Comparison of ENCODE assay signal across 10 cellular contexts in genomic region chr6:147390909-147391536, GRCh38.
DNase-seq lines count a peak whose midpoint lies in the region; ATAC-seq, FAIRE-seq and TF ChIP-seq lines count a peak whose summit lies in the region.
"Had no signal": no experiment of that assay in that cellular context is flagged by ENCODE, and none has a peak within 500 bp of the region (broad histone marks: within the 10 kb centered on the region; RNA-seq: fewer than 3 reads in every experiment).

No MANE protein-coding gene starts in this region.

- SMC1A ChIA-PET in GM12878 (lab: Charles Lee; ENCODE audit: uncharacterized antibody, unreplicated experiment), result interaction anchor here (0.6 kb wide), 1 partner anchor 216 kb away, joined by 3 read pairs; no protein-coding TSS in a partner anchor

- no peak overlapping the region for H3K4me3 Mint-ChIP-seq in natural killer cell

- H3K36me3 Mint-ChIP-seq in natural killer cell, result no peaks in the 10 kb centered on the region

- ATAC-seq in GM12878 (no peak), natural killer cell (no peak), GM21515 (IDR thresholded peaks at IDR 0.05; ENCODE audit: unreplicated experiment) (no peak)

- H3K79me2 ChIP-seq in GM12878 (ENCODE audit: control insufficient read depth, insufficient read depth, low read length), result no peaks in the 10 kb centered on the region

- H3K4me3 ChIP-seq in GM12878 (no peak overlapping the region), liver (ENCODE audit: low read depth in 1 of 3, low read length in 3 of 3) (no peak overlapping the region)

- no peaks in the 10 kb centered on the region for H3K4me1 Mint-ChIP-seq in natural killer cell

- no peak overlapping the region for H2AFZ ChIP-seq in GM12878 (ENCODE audit: control insufficient read depth, low read depth, low read length)

- no peaks in the 10 kb centered on the region for H3K9me3 ChIP-seq in GM12878 (replicated peaks; ENCODE audit: control insufficient read depth, insufficient read depth, low read length)
- no peaks in the 10 kb centered on the region for H3K9me3 ChIP-seq in liver (ENCODE audit: control insufficient read depth in 4 of 4, low read length in 3 of 4)

- intact Hi-C loops in GM12878 (cut with micrococcal nuclease; ENCODE audit: unreplicated experiment), result loop anchor here (2.0 to 10.0 kb wide), 3 partner anchors 584 to 1074 kb away; no protein-coding TSS in a partner anchor
- intact Hi-C loops in natural killer cell (cut with micrococcal nuclease), result no loop called here

- H3K4me1 ChIP-seq in GM12878 (ENCODE audit: control insufficient read depth, insufficient read depth, low read length) (no peaks in the 10 kb centered on the region), liver (ENCODE audit: control insufficient read depth in 4 of 4, insufficient read depth in 4 of 4, low read length in 3 of 4) (peaks cover 0 to 1% (median 0%) of the 10 kb centered on the region in 4 donors)

- H3K27me3 Mint-ChIP-seq in natural killer cell (ENCODE audit: low read depth in 2 of 2), result no peaks in the 10 kb centered on the region

- no TSS peak for BruUV-seq in GM12878 (replicated peaks; lab: Mats Ljungman, UMichigan)

- in situ Hi-C loops in GM12878 (cut with MboI), result no loop called here

- TF ChIP-seq RAD21 in GM12878 (IDR thresholded peaks at IDR 0.05; ENCODE audit: insufficient read depth, low read depth, low read length), result peak; percentile 61
- peak; percentile 73 to 76 for TF ChIP-seq RAD21 in liver (IDR thresholded peaks at IDR 0.05)

- WGBS in GM12878 (ENCODE audit: insufficient coverage, insufficient replicate concordance, low lambda C conversion rate, missing lambda C conversion rate), result 92% methylated on average over 5 of the region's 5 CpGs
- WGBS in liver, result 71% methylated on average over 5 of the region's 5 CpGs

- POLR2A ChIA-PET in GM12878 (lab: Charles Lee), result no interaction called here

- CTCF ChIA-PET in GM12878 (lab: Yijun Ruan, JAX), result interaction anchor here (0.8 to 1.2 kb wide), 4 partner anchors 8 to 754 kb away, joined by 3 to 4 read pairs (median 4); no protein-coding TSS in a partner anchor

- no peaks in the 10 kb centered on the region for H3K9me3 Mint-ChIP-seq in natural killer cell

- RAD21 ChIA-PET in GM12878 (lab: Charles Lee; ENCODE audit: unreplicated experiment), result no interaction called here

- TF ChIP-seq POLR2A in GM12878 (IDR thresholded peaks at IDR 0.05; ENCODE audit: low read depth, low read length), result no peak

- no peak overlapping the region for H3K27ac Mint-ChIP-seq in natural killer cell

- H3K27ac ChIP-seq in GM12878 (ENCODE audit: control insufficient read depth, insufficient read depth) (no peak overlapping the region), liver (ENCODE audit: low read depth in 1 of 2, low read length in 2 of 2) (no peak overlapping the region)

- H3K27me3 ChIP-seq in GM12878 (replicated peaks in 1 of 2; ENCODE audit: control insufficient read depth in 2 of 2, insufficient read depth in 2 of 2, low read length in 1 of 2) (no peaks in the 10 kb centered on the region), liver (ENCODE audit: control insufficient read depth in 4 of 4, insufficient read depth in 4 of 4, low read length in 3 of 4) (no peaks in the 10 kb centered on the region)

- no peaks in the 10 kb centered on the region for H4K20me1 ChIP-seq in GM12878 (ENCODE audit: control insufficient read depth, insufficient read depth)

- peak; percentile 1 for DNase-seq in DMS 273 treated with DMSO at 0.1 percent for 48 hours (lab: John Stamatoyannopoulos, UW)
- DNase-seq in GM12878 (ENCODE audit: low read depth, low spot score), result no peak
- DNase-seq in natural killer cell, result no peak
- DNase-seq in activated CD4-positive, alpha-beta T cell treated with anti-CD3 and anti-CD28 coated beads for 1 hour, result no peak
- DNase-seq in DMS79 treated with DMSO at 0.1 percent for 48 hours (lab: John Stamatoyannopoulos, UW), result no peak
- DNase-seq: effector CD8-positive, alpha-beta T cell; stimulated activated CD4-positive, alpha-beta T cell treated with anti-CD3 and anti-CD28 coated beads, Interleukin-4, amount 100 ng/mL, for 1 hour had no signal

- H3K36me3 ChIP-seq in GM12878 (ENCODE audit: control insufficient read depth in 2 of 2, insufficient read depth in 2 of 2, low read length in 1 of 2) (no peaks in the 10 kb centered on the region), liver (ENCODE audit: control insufficient read depth in 4 of 4, insufficient read depth in 3 of 4, low read depth in 1 of 4, low read length in 3 of 4) (no peaks in the 10 kb centered on the region)

- no peak overlapping the region for H3K9ac ChIP-seq in GM12878 (ENCODE audit: control insufficient read depth, insufficient read depth, low read length)
- no peak overlapping the region for H3K9ac ChIP-seq in liver (ENCODE audit: low read depth in 1 of 2, low read length in 2 of 2)

- no peak for FAIRE-seq in GM12878 (lab: Jason Lieb, UNC)

- peak; percentile 71 for TF ChIP-seq CTCF in LNCAP (IDR thresholded peaks at IDR 0.05)
- TF ChIP-seq CTCF in GM12878 (IDR thresholded peaks at IDR 0.05 in 2 of 3, conservative IDR thresholded peaks at IDR 0.05 in 1 of 3; ENCODE audit: control insufficient read depth in 2 of 3, extremely low read depth in 1 of 3, insufficient read depth in 1 of 3, low read depth in 3 of 3, low read length in 3 of 3), result peak in 2 of 3 experiments; percentile 17 to 58; a peak in 3 of 6 replicates
- peak; percentile 19 for TF ChIP-seq CTCF in liver (IDR thresholded peaks at IDR 0.05; ENCODE audit: low read depth, low read length, missing input control)
- TF ChIP-seq CTCF in natural killer cell (IDR thresholded peaks at IDR 0.05), result no peak

- no peak overlapping the region for H3K4me2 ChIP-seq in GM12878 (ENCODE audit: control insufficient read depth, insufficient read depth)

- TF ChIP-seq EP300 in GM12878 (IDR thresholded peaks at IDR 0.05; ENCODE audit: borderline replicate concordance in 1 of 2, control insufficient read depth in 1 of 2, low read depth in 2 of 2, low read length in 2 of 2), result no peak

TF ChIP-seq in GM12878, 131 proteins besides CTCF, POLR2A, EP300 and RAD21:
- TF ChIP-seq SMARCA5 (IDR thresholded peaks at IDR 0.05) (no peak), MEF2A (IDR thresholded peaks at IDR 0.05; ENCODE audit: insufficient read depth, low read depth, low read length) (no peak), ZNF384 (IDR thresholded peaks at IDR 0.05; ENCODE audit: borderline replicate concordance, low read depth, low read length) (no peak), SREBF1 (IDR thresholded peaks at IDR 0.05; ENCODE audit: low read length) (no peak), RBBP5 (conservative IDR thresholded peaks at IDR 0.05) (no peak), SMC3 (IDR thresholded peaks at IDR 0.05; ENCODE audit: borderline replicate concordance, low read length) (peak; percentile 40; the same call in 1 of the 2 replicates)

TF ChIP-seq in liver, 16 proteins besides CTCF, POLR2A, EP300 and RAD21 (continues in another document):
- TF ChIP-seq TAF1 (conservative IDR thresholded peaks at IDR 0.05), result no peak
- TF ChIP-seq REST (IDR thresholded peaks at IDR 0.05), result no peak
- TF ChIP-seq, protein P1, sequence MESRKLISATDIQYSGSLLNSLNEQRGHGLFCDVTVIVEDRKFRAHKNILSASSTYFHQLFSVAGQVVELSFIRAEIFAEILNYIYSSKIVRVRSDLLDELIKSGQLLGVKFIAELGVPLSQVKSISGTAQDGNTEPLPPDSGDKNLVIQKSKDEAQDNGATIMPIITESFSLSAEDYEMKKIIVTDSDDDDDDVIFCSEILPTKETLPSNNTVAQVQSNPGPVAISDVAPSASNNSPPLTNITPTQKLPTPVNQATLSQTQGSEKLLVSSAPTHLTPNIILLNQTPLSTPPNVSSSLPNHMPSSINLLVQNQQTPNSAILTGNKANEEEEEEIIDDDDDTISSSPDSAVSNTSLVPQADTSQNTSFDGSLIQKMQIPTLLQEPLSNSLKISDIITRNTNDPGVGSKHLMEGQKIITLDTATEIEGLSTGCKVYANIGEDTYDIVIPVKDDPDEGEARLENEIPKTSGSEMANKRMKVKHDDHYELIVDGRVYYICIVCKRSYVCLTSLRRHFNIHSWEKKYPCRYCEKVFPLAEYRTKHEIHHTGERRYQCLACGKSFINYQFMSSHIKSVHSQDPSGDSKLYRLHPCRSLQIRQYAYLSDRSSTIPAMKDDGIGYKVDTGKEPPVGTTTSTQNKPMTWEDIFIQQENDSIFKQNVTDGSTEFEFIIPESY (IDR thresholded peaks at IDR 0.05), result no peak
- TF ChIP-seq FOXA1 (IDR thresholded peaks at IDR 0.05), result no peak
- TF ChIP-seq ATF3 (IDR thresholded peaks at IDR 0.05), result no peak
- TF ChIP-seq MAX (IDR thresholded peaks at IDR 0.05), result no peak
- no peak for TF ChIP-seq SP1 (IDR thresholded peaks at IDR 0.05)
- no peak for TF ChIP-seq JUND (IDR thresholded peaks at IDR 0.05)
- TF ChIP-seq NR2F2 (IDR thresholded peaks at IDR 0.05), result no peak
